ENCODE assay signal across 18 cellular contexts in the genomic region with DNA sequence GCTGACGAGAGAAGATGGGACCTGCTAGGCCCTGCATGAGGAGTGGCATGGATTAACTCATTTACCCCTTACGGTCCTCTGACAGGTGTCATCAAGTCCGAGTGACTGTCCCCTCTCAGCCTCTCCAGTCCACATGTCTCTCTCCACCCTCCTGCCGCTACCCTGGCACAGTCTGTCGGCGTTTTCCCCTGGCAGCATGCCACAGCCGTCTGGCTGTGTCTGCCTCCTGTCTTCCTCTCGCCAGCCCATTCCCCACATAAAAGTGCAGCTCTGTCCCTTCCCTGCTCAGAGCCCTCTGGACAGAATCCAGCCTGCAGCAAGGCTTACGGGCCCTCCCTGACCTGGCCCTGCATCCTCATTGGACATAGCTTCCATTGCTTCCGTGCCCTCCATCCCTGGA. TPM values are rescaled to one million over a fixed set of nuclear protein-coding genes. Genes with fewer than 3 reads are reported as not detected.
DNase-seq lines count a peak whose midpoint lies in the region; ATAC-seq, FAIRE-seq and TF ChIP-seq lines count a peak whose summit lies in the region.
"Had no signal": no experiment of that assay in that cellular context is flagged by ENCODE, and none has a peak within 500 bp of the region (broad histone marks: within the 10 kb centered on the region; RNA-seq: fewer than 3 reads in every experiment).

No MANE protein-coding gene starts in this region.

- H3K27me3 Mint-ChIP-seq in brain, result no peaks in the 10 kb centered on the region
- H3K27me3 Mint-ChIP-seq: activated naive CD8-positive, alpha-beta T cell treated with anti-CD3 and anti-CD28 coated beads, Interleukin-2, amount 10 ng/mL, durations not matched to agents 7 days and 5 days; T-cell had no signal

- peaks cover 53% of the 10 kb centered on the region for H3K4me1 Mint-ChIP-seq in brain
- H3K4me1 Mint-ChIP-seq: activated naive CD8-positive, alpha-beta T cell treated with anti-CD3 and anti-CD28 coated beads, Interleukin-2, amount 10 ng/mL, durations not matched to agents 7 days and 5 days; T-cell had no signal

- H3K36me3 Mint-ChIP-seq in brain, result peaks cover 65% of the 10 kb centered on the region

- H3K27ac Mint-ChIP-seq in brain, result peak overlapping the region; percentile 36 to 93 (median 68)
- H3K27ac Mint-ChIP-seq: activated naive CD8-positive, alpha-beta T cell treated with anti-CD3 and anti-CD28 coated beads, Interleukin-2, amount 10 ng/mL, durations not matched to agents 7 days and 5 days; T-cell had no signal

- ATAC-seq in HG03025 (IDR thresholded peaks at IDR 0.05; ENCODE audit: low FRiP score, unreplicated experiment), result no peak
- ATAC-seq: left colon, Panc1, T-cell had no signal

- DNase-seq in Ammon's horn (ENCODE audit: low spot score) (peak; percentile 58), NCI-H1694 treated with DMSO at 0.1 percent for 48 hours (lab: John Stamatoyannopoulos, UW) (peak; percentile 74), GM19239 (ENCODE audit: insufficient read length, low spot score) (no peak), putamen (ENCODE audit: low spot score) (no peak)
- no peak for DNase-seq in activated CD8-positive, alpha-beta memory T cell treated with anti-CD3 and anti-CD28 coated beads, Interleukin-2, amount 50 U/mL, for 4 hours
- DNase-seq: activated CD4-positive, alpha-beta T cell treated with anti-CD3 and anti-CD28 coated beads for 1 hour; activated naive CD8-positive, alpha-beta T cell treated with anti-CD3 and anti-CD28 coated beads, Interleukin-2, amount 10 ng/mL, durations not matched to agents 7 days and 5 days; left colon; NCI-H510A; retina; stimulated activated CD4-positive, alpha-beta T cell treated with anti-CD3 and anti-CD28 coated beads, Interleukin-2, amount 100 ng/mL, for 48 hours; T-cell had no signal

- no peak for TF ChIP-seq CTCF in brain (conservative IDR thresholded peaks at IDR 0.05)

- no peaks in the 10 kb centered on the region for H3K27me3 ChIP-seq in layer of hippocampus (ENCODE audit: control insufficient read depth, insufficient read depth, low read length)

- no peak overlapping the region for H3K4me3 Mint-ChIP-seq in brain
- H3K4me3 Mint-ChIP-seq: activated naive CD8-positive, alpha-beta T cell treated with anti-CD3 and anti-CD28 coated beads, Interleukin-2, amount 10 ng/mL, durations not matched to agents 7 days and 5 days; T-cell had no signal

- no peaks in the 10 kb centered on the region for H3K9me3 Mint-ChIP-seq in brain
- H3K9me3 Mint-ChIP-seq: activated naive CD8-positive, alpha-beta T cell treated with anti-CD3 and anti-CD28 coated beads, Interleukin-2, amount 10 ng/mL, durations not matched to agents 7 days and 5 days; T-cell had no signal

- H3K27ac ChIP-seq in layer of hippocampus (ENCODE audit: low read depth, low read length), result peak overlapping the region; percentile 8
- H3K27ac ChIP-seq: epithelial cell of prostate had no signal

- no peak for FAIRE-seq in GM19239 (lab: Jason Lieb, UNC)
- FAIRE-seq: GM18507 had no signal

RNA-seq across cellular contexts. Expression of a gene that starts 45.6 kb away (rescaled TPM):
- polyA plus RNA-seq in brain (ENCODE audit: insufficient read depth, low read depth, low replicate concordance), result 21.9 TPM

RNA-seq across cellular contexts. Expression of a gene that starts 46.0 kb away (rescaled TPM):
- 26.4 TPM for polyA plus RNA-seq in brain (ENCODE audit: insufficient read depth, low read depth, low replicate concordance)

RNA-seq across cellular contexts. Expression of a gene that starts 50.2 kb away (rescaled TPM):
- polyA plus RNA-seq in brain (ENCODE audit: insufficient read depth, low read depth, low replicate concordance), result 62.8 TPM

RNA-seq across cellular contexts. Expression of a gene that starts 50.5 kb away (rescaled TPM):
- polyA plus RNA-seq in brain (ENCODE audit: insufficient read depth, low read depth, low replicate concordance), result 33.4 TPM

Comparison
In these comparisons a context has a peak if more than half of its experiments do, and no peak if none do; other contexts are left out.
1. DNase-seq: peak in Ammon's horn (single experiment) and NCI-H1694 treated with DMSO at 0.1 percent for 48 hours (single experiment); none in activated CD8-positive, alpha-beta memory T cell treated with anti-CD3 and anti-CD28 coated beads, Interleukin-2, amount 50 U/mL, for 4 hours (single experiment), GM19239 (single experiment) and putamen (single experiment).